27 cellular contexts compared by ENCODE assay signal in the genomic region with DNA sequence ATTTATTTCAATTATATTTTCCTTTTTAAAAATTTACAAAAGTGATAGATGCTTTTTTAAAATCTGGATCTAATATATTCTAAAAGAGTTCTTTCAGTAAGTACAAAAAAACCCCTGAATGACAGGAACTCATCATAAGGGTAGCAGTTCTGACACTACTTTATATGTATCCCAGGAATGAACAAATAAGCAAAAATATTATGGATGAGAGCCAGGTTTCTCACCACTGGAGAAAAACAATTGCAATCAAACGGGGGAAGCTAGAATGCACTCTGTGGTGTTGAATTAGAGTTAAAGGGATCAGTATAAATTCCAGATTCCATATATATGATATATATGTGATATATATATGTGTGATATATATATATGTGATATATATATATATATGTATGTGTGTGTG.
"Had no signal": no experiment of that assay in that cellular context is flagged by ENCODE, and none has a peak within 500 bp of the region (broad histone marks: within the 10 kb centered on the region; RNA-seq: fewer than 3 reads in every experiment).

No MANE protein-coding gene starts in this region.

- H3K4me3 ChIP-seq: lower lobe of right lung, pancreas, prostate gland, skin epidermis, suprapubic skin, thoracic aorta, tibial artery, vagina had no signal

- H3K9me3 Mint-ChIP-seq: immature natural killer cell; naive thymus-derived CD4-positive, alpha-beta T cell; natural killer cell treated with Interleukin-12 subunit alpha and Interleukin-12 subunit beta and Interleukin-15 and Interleukin-18, amount 100 ng/mL, for 72 hours; neural crest cell; stimulated activated effector memory CD8-positive, alpha-beta T cell treated with anti-CD3 and anti-CD28 coated beads, Interleukin-12 subunit alpha, Interleukin-12 subunit beta, amount 100 ng/mL, for 72 hours; stimulated activated naive CD8-positive, alpha-beta T cell treated with anti-CD3 and anti-CD28 coated beads, Interleukin-15, Interleukin-2, amounts not matched to agents 100 ng/mL and 50 ng/mL, for 24 hours had no signal

- DNase-seq: head of caudate nucleus; hypothalamus; immature natural killer cell; left ventricle myocardium superior; lower lobe of right lung; mammary epithelial cell; mesenchymal stem cell; naive thymus-derived CD4-positive, alpha-beta T cell; nucleus accumbens; pancreas; posterior cingulate gyrus; retina; right cardiac atrium; stimulated activated CD4-positive, alpha-beta T cell treated with anti-CD3 and anti-CD28 coated beads, Interleukin-4, amount 100 ng/mL, for 24 hours; stimulated activated naive CD4-positive, alpha-beta T cell; tibial artery; trophoblast cell had no signal

- H3K36me3 Mint-ChIP-seq: naive thymus-derived CD4-positive, alpha-beta T cell; natural killer cell treated with Interleukin-12 subunit alpha and Interleukin-12 subunit beta and Interleukin-15 and Interleukin-18, amount 100 ng/mL, for 72 hours; stimulated activated effector memory CD8-positive, alpha-beta T cell treated with anti-CD3 and anti-CD28 coated beads, Interleukin-12 subunit alpha, Interleukin-12 subunit beta, amount 100 ng/mL, for 72 hours had no signal

- H3K4me3 Mint-ChIP-seq: immature natural killer cell; naive thymus-derived CD4-positive, alpha-beta T cell; natural killer cell treated with Interleukin-12 subunit alpha and Interleukin-12 subunit beta and Interleukin-15 and Interleukin-18, amount 100 ng/mL, for 72 hours; neural crest cell; stimulated activated effector memory CD8-positive, alpha-beta T cell treated with anti-CD3 and anti-CD28 coated beads, Interleukin-12 subunit alpha, Interleukin-12 subunit beta, amount 100 ng/mL, for 72 hours; stimulated activated naive CD8-positive, alpha-beta T cell treated with anti-CD3 and anti-CD28 coated beads, Interleukin-15, Interleukin-2, amounts not matched to agents 100 ng/mL and 50 ng/mL, for 24 hours had no signal

- H3K9me3 ChIP-seq: lower lobe of right lung, pancreas, prostate gland, suprapubic skin, thoracic aorta, tibial artery, vagina had no signal

- H3K36me3 ChIP-seq: lower lobe of right lung, pancreas, prostate gland, suprapubic skin, thoracic aorta, tibial artery, vagina had no signal

- H3K27me3 ChIP-seq: pancreas, vagina had no signal

- H3K27ac ChIP-seq: lower lobe of right lung, pancreas, prostate gland, skin epidermis, suprapubic skin, thoracic aorta, tibial artery, vagina had no signal

- H3K4me1 ChIP-seq: pancreas, prostate gland, suprapubic skin, tibial artery, vagina had no signal

- H3K4me1 Mint-ChIP-seq: neural crest cell; stimulated activated effector memory CD8-positive, alpha-beta T cell treated with anti-CD3 and anti-CD28 coated beads, Interleukin-12 subunit alpha, Interleukin-12 subunit beta, amount 100 ng/mL, for 72 hours had no signal

- H3K27ac Mint-ChIP-seq: immature natural killer cell; naive thymus-derived CD4-positive, alpha-beta T cell; natural killer cell treated with Interleukin-12 subunit alpha and Interleukin-12 subunit beta and Interleukin-15 and Interleukin-18, amount 100 ng/mL, for 72 hours; stimulated activated effector memory CD8-positive, alpha-beta T cell treated with anti-CD3 and anti-CD28 coated beads, Interleukin-12 subunit alpha, Interleukin-12 subunit beta, amount 100 ng/mL, for 72 hours; stimulated activated naive CD8-positive, alpha-beta T cell treated with anti-CD3 and anti-CD28 coated beads, Interleukin-15, Interleukin-2, amounts not matched to agents 100 ng/mL and 50 ng/mL, for 24 hours had no signal

- ATAC-seq: left ventricle myocardium superior; lower lobe of right lung; naive thymus-derived CD4-positive, alpha-beta T cell; natural killer cell treated with Interleukin-12 subunit alpha and Interleukin-12 subunit beta and Interleukin-15 and Interleukin-18, amount 100 ng/mL, for 72 hours; pancreas; right cardiac atrium; sciatic nerve; stimulated activated effector memory CD8-positive, alpha-beta T cell treated with anti-CD3 and anti-CD28 coated beads, Interleukin-12 subunit alpha, Interleukin-12 subunit beta, amount 100 ng/mL, for 72 hours had no signal
